9 cellular contexts compared by ENCODE assay signal in genomic region chr19:6271251-6271650, GRCh38. TPM values are rescaled to one million over a fixed set of nuclear protein-coding genes. Genes with fewer than 3 reads are reported as not detected.
DNase-seq lines count a peak whose midpoint lies in the region; ATAC-seq lines count a peak whose summit lies in the region.
"Had no signal": no experiment of that assay in that cellular context is flagged by ENCODE, and none has a peak within 500 bp of the region (broad histone marks: within the 10 kb centered on the region; RNA-seq: fewer than 3 reads in every experiment).

No MANE protein-coding gene starts in this region.

- peaks cover 0 to 52% (median 3%) of the 10 kb centered on the region in 3 donors for H3K36me3 Mint-ChIP-seq in naive thymus-derived CD8-positive, alpha-beta T cell

- H3K9ac ChIP-seq in skeletal muscle satellite cell (ENCODE audit: low read depth, low read length) = peak overlapping the region; percentile 75

- peak overlapping the region; percentile 52 for H3K4me3 ChIP-seq in skeletal muscle satellite cell (ENCODE audit: low read length)

- H3K4me1 ChIP-seq in skeletal muscle satellite cell (ENCODE audit: control insufficient read depth, insufficient read depth, low read length) = peaks cover 60% of the 10 kb centered on the region

- no peaks in the 10 kb centered on the region for H3K9me3 ChIP-seq in skeletal muscle satellite cell (replicated peaks; ENCODE audit: low read length)

- intact Hi-C loops in left ventricle myocardium superior (cut with micrococcal nuclease) = no loop called here

- H3K36me3 ChIP-seq in skeletal muscle satellite cell (ENCODE audit: insufficient read depth, low read length) = peaks cover 33% of the 10 kb centered on the region

- peak overlapping the region; percentile 77 for H3K4me2 ChIP-seq in skeletal muscle satellite cell (ENCODE audit: low read length)

- peak overlapping the region in 5 of 10 donors; percentile 15 to 76 (median 36) for H3K27ac Mint-ChIP-seq in naive thymus-derived CD8-positive, alpha-beta T cell

- no peak overlapping the region for H3K4me3 Mint-ChIP-seq in naive thymus-derived CD8-positive, alpha-beta T cell

- ATAC-seq in left ventricle myocardium superior (peak; percentile 7), HG02571 (IDR thresholded peaks at IDR 0.05; ENCODE audit: unreplicated experiment) (no peak)
- ATAC-seq in naive thymus-derived CD8-positive, alpha-beta T cell = no peak

- H3K27me3 Mint-ChIP-seq in naive thymus-derived CD8-positive, alpha-beta T cell = no peaks in the 10 kb centered on the region

- POLR2A ChIA-PET in naive thymus-derived CD8-positive, alpha-beta T cell (lab: Charles Lee) = no interaction called here

- no peaks in the 10 kb centered on the region for H3K9me3 Mint-ChIP-seq in naive thymus-derived CD8-positive, alpha-beta T cell

- peak; percentile 36 for DNase-seq in H4 (ENCODE audit: low spot score)
- peak; percentile 48 for DNase-seq in amniotic epithelial cell (ENCODE audit: low read depth)
- no peak for DNase-seq in left ventricle myocardium superior
- no peak for DNase-seq in ureter (ENCODE audit: low spot score)
- DNase-seq in naive thymus-derived CD8-positive, alpha-beta T cell = no peak
- no peak for DNase-seq in amygdala (lab: John Stamatoyannopoulos, UW)
- DNase-seq: NCI-H526 treated with DMSO at 0.1 percent for 48 hours had no signal

- H3K27me3 ChIP-seq in skeletal muscle satellite cell (ENCODE audit: control insufficient read depth, insufficient read depth, low read length) = no peaks in the 10 kb centered on the region

- peaks cover 29 to 76% (median 51%) of the 10 kb centered on the region in 4 donors for H3K4me1 Mint-ChIP-seq in naive thymus-derived CD8-positive, alpha-beta T cell

RNA-seq across cellular contexts. Expression of gene MLLT1, which starts 8.5 kb away (rescaled TPM):
- 8.1 and 9.6 TPM in 2 replicates for total RNA-seq in H4 (2014; rRNA removed; shearing (Covaris generic))
- total RNA-seq in left ventricle myocardium superior (45.8 TPM), ureter (68.3 TPM)
- total RNA-seq in skeletal muscle satellite cell (2012; rRNA removed) = 10.9 and 12.2 TPM in 2 replicates
- 10 to 100 TPM; 37.7 to 41.7 TPM for total RNA-seq in naive thymus-derived CD8-positive, alpha-beta T cell
- polyA plus RNA-seq in naive thymus-derived CD8-positive, alpha-beta T cell = 1 to 10 TPM in 2 of 3 donors, under 1 TPM in 1; 0.68 to 2.7 (median 1.2) TPM

Comparison
In these comparisons a context has a peak if more than half of its experiments do, and no peak if none do; other contexts are left out.
1. DNase-seq: peak in H4 (single experiment) and amniotic epithelial cell (single experiment); none in left ventricle myocardium superior (single experiment), ureter (single experiment), naive thymus-derived CD8-positive, alpha-beta T cell (0 of 10) and amygdala (0 of 56).